In the genomic region with DNA sequence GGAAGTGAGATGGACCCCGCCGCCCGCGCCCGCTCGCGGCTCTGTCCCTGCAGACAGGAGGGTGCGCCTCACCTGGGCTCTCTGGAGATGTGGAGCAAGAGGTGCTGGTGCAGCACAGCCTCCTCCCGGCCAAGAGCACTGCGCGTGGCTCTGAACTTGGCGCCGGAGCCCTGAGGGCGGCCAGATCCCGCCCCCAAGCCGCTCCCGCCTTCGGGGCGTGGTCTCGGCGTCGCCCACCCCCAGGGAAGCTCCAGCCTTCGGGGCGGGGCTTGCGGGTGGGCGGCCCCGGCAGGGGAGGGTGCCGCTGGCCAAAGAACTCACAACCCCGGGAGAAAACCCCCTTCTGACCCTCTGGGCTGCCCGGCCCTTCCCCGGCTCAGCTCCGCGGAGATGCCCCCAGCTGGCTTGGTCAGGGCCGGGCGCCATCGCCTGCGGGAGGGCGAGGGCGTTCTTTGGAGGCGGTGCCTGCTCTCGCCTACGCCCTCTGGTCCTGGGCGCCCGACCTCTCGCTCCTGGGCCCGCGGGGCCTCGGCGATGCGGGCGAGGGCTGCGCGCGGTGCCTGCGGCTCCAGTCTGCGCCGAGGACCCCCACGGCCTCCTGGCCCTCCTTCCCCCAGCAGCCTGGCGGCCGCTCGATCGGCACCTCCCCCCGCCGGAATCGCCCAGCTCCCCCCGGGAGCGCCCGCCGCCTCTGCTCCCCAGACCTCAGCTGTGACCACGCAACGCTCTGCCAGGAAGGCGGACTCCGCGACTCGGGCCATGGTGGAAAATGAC, we compare ENCODE assay signal across 8 cellular contexts.
DNase-seq lines count a peak whose midpoint lies in the region; ATAC-seq and TF ChIP-seq lines count a peak whose summit lies in the region.

A gene with protein sequence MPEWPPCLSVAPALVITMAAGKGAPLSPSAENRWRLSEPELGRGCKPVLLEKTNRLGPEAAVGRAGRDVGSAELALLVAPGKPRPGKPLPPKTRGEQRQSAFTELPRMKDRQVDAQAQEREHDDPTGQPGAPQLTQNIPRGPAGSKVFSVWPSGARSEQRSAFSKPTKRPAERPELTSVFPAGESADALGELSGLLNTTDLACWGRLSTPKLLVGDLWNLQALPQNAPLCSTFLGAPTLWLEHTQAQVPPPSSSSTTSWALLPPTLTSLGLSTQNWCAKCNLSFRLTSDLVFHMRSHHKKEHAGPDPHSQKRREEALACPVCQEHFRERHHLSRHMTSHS (minus strand): TSS at position 146 of the 774 bp plus-strand sequence. CDS start 15,464 bp downstream, outside the sequence.

- peak; percentile 48 for DNase-seq in NCI-H1694 treated with DMSO at 0.1 percent for 48 hours (lab: John Stamatoyannopoulos, UW)
- DNase-seq in UCSD-AML1 (lab: John Stamatoyannopoulos, UW; ENCODE audit: unreplicated experiment) = peak; percentile 58
- DNase-seq in brain microvascular endothelial cell = peak; percentile 41
- DNase-seq in skeletal muscle cell (ENCODE audit: low read depth) = no peak
- no peak for DNase-seq in cortex of kidney (lab: John Stamatoyannopoulos, UW)

- H3K4me3 ChIP-seq in brain microvascular endothelial cell (ENCODE audit: low read depth, low read length) (peak within 1 kb of the TSS; percentile 73), iPS-18a (ENCODE audit: low read length) (peak within 1 kb of the TSS; percentile 83), skeletal muscle cell (ENCODE audit: low read depth, low read length) (peak within 1 kb of the TSS; percentile 84)

- in situ Hi-C loops in brain microvascular endothelial cell (cut with HindIII; ENCODE audit: low pct_ligation_motif_present, low sequenced_read_pairs) = no loop called here

- no peak for TF ChIP-seq CTCF in brain microvascular endothelial cell (IDR thresholded peaks at IDR 0.05; ENCODE audit: low read depth, low read length, missing control alignments)

- no peak for TF ChIP-seq POLR2A in GM18505 (IDR thresholded peaks at IDR 0.05; ENCODE audit: borderline replicate concordance, extremely low read depth, insufficient read depth, insufficient read length)

- ATAC-seq in GM18505 (IDR thresholded peaks at IDR 0.05; ENCODE audit: unreplicated experiment) (peak; percentile 94), HG02938 (IDR thresholded peaks at IDR 0.05; ENCODE audit: unreplicated experiment) (peak; percentile 72)

- H3K27me3 ChIP-seq in brain microvascular endothelial cell (replicated peaks) (no peaks in the 10 kb centered on the region), iPS-18a (ENCODE audit: control insufficient read depth, insufficient read depth, low read length) (peaks cover 24% of the 10 kb centered on the region)

- no peaks in the 10 kb centered on the region for H3K9me3 ChIP-seq in iPS-18a (ENCODE audit: control insufficient read depth, low read depth, low read length)

- H3K36me3 ChIP-seq in brain microvascular endothelial cell (replicated peaks) (no peaks in the 10 kb centered on the region), iPS-18a (ENCODE audit: control insufficient read depth, low read depth, low read length) (no peaks in the 10 kb centered on the region)

- H3K27ac ChIP-seq in brain microvascular endothelial cell = peak within 1 kb of the TSS; percentile 8
- H3K27ac ChIP-seq in iPS-18a (ENCODE audit: low read length) = no peak within 1 kb of the TSS

- H3K4me1 ChIP-seq in iPS-18a (ENCODE audit: control insufficient read depth, low read depth, low read length) = peaks cover 25% of the 10 kb centered on the region

- peak within 1 kb of the TSS; percentile 25 for H3K9ac ChIP-seq in iPS-18a (ENCODE audit: low read length)

Comparison
In these comparisons a context has a peak if more than half of its experiments do, and no peak if none do; other contexts are left out.
1. DNase-seq: peak in NCI-H1694 treated with DMSO at 0.1 percent for 48 hours (single experiment), UCSD-AML1 (single experiment) and brain microvascular endothelial cell (single experiment); none in skeletal muscle cell (single experiment) and cortex of kidney (single experiment).
2. Peak in every context shown above with its lines, with median percentiles within 50 percentile points of each other: H3K4me3 ChIP-seq.